9 cellular contexts compared by ENCODE assay signal in genomic region chr11:60634151-60634550, GRCh38.
A peak's percentile ranks its signal among the peaks of the same experiment; 100 is the strongest.
DNase-seq lines count a peak whose midpoint lies in the region; ATAC-seq, FAIRE-seq and TF ChIP-seq lines count a peak whose summit lies in the region.
"Had no signal": no experiment of that assay in that cellular context is flagged by ENCODE, and none has a peak within 500 bp of the region (broad histone marks: within the 10 kb centered on the region; RNA-seq: fewer than 3 reads in every experiment).

No MANE protein-coding gene starts in this region.

- 0% methylated on average over 2 of the region's 2 CpGs for WGBS in K562 (ENCODE audit: insufficient coverage, low coverage, missing lambda C conversion rate)
- WGBS in ovary, 3 donors: 19 to 25% (median 25%) methylated on average over 2 of the region's 2 CpGs

- BruUV-seq in K562 (replicated peaks; lab: Mats Ljungman, UMichigan): no TSS peak

- TF ChIP-seq CTCF in K562 (IDR thresholded peaks at IDR 0.05 in 2 of 3, conservative IDR thresholded peaks at IDR 0.05 in 1 of 3; ENCODE audit: insufficient read depth in 2 of 3, low read depth in 1 of 3, low read length in 3 of 3) (peak; percentile 54 to 66 (median 59)), ovary (IDR thresholded peaks at IDR 0.05) (no peak)

- H3K27ac ChIP-seq in BLaER1 treated with 17β-estradiol and CSF1 and Interleukin-3, amounts not matched to agents 10 nM and 100 nM: peak overlapping the region in 6 of 11 experiments; percentile 44 to 80 (median 70); a peak in 11 of 22 replicates
- H3K27ac ChIP-seq in K562 (ENCODE audit: extremely low read depth, low read depth, low read length) (no peak overlapping the region), ovary (no peak overlapping the region)

- intact Hi-C loops in K562 (cut with micrococcal nuclease) (no loop called here), ovary (cut with DNase I) (no loop called here)

- no peaks in the 10 kb centered on the region for H3K79me2 ChIP-seq in K562 (ENCODE audit: control insufficient read depth, insufficient read depth, low read length)

- H3K27me3 ChIP-seq in BLaER1 treated with 17β-estradiol and CSF1 and Interleukin-3, amounts not matched to agents 10 nM and 100 nM: 0 out of 22 replicates have a peak, but pooled peaks cover 0 to 3% (median 0%) of the 10 kb centered on the region in 11 experiments
- H3K27me3 ChIP-seq in K562 (ENCODE audit: control insufficient read depth in 2 of 2, insufficient read depth in 2 of 2, low read length in 2 of 2) (no peaks in the 10 kb centered on the region), ovary (no peaks in the 10 kb centered on the region)

- H2AFZ ChIP-seq in K562 (ENCODE audit: low read depth, low read length): no peak overlapping the region

- no peak for TF ChIP-seq EP300 in K562 (IDR thresholded peaks at IDR 0.05; ENCODE audit: low read length)
- no peak for TF ChIP-seq EP300 in ovary (IDR thresholded peaks at IDR 0.05)

- peak overlapping the region in 10 of 11 experiments; percentile 73 to 94 (median 90); a peak in 21 of 22 replicates for H3K4me2 ChIP-seq in BLaER1 treated with 17β-estradiol and CSF1 and Interleukin-3, amounts not matched to agents 10 nM and 100 nM
- no peak overlapping the region for H3K4me2 ChIP-seq in K562 (ENCODE audit: insufficient read depth, low read length)

- no peaks in the 10 kb centered on the region for H4K20me1 ChIP-seq in BLaER1 treated with 17β-estradiol and CSF1 and Interleukin-3, amounts not matched to agents 10 nM and 100 nM
- no peaks in the 10 kb centered on the region for H4K20me1 ChIP-seq in K562 (replicated peaks; ENCODE audit: control insufficient read depth, insufficient read depth, low read length)

- peak overlapping the region in 4 of 11 experiments; percentile 5 to 27 (median 20); a peak in 5 of 22 replicates for H3K9ac ChIP-seq in BLaER1 treated with 17β-estradiol and CSF1 and Interleukin-3, amounts not matched to agents 10 nM and 100 nM
- H3K9ac ChIP-seq in K562 (ENCODE audit: insufficient read depth in 1 of 2, low read depth in 2 of 2, low read length in 2 of 2): no peak overlapping the region

- CTCF ChIA-PET in K562 (lab: Yijun Ruan, JAX; ENCODE audit: low intra/inter-chr PET ratio): interaction anchor here (0.7 kb wide), 1 partner anchor 9 kb away, joined by 3 read pairs; no protein-coding TSS in a partner anchor

- POLR2A ChIA-PET in K562 (lab: Yijun Ruan, JAX): no interaction called here

- DNase-seq in GM19239 (ENCODE audit: insufficient read length, low spot score) (no peak), K562 (ENCODE audit: extremely low read depth in 1 of 4, low spot score in 3 of 4) (peak; percentile 12 to 25 (median 18)), mesenteric fat pad (ENCODE audit: low spot score) (no peak), NCI-H446 treated with DMSO at 0.1 percent for 48 hours (lab: John Stamatoyannopoulos, UW) (no peak), ovary (no peak)
- no peak for DNase-seq in stimulated activated CD4-positive, alpha-beta T cell treated with anti-CD3 and anti-CD28 coated beads, Interleukin-1b, Interleukin-23, amount 100 ng/mL, for 48 hours
- DNase-seq: T-helper 17 cell had no signal

- peaks cover 8 to 27% (median 20%) of the 10 kb centered on the region in 11 experiments; a peak in 20 of 22 replicates for H3K9me3 ChIP-seq in BLaER1 treated with 17β-estradiol and CSF1 and Interleukin-3, amounts not matched to agents 10 nM and 100 nM (replicated peaks in 1 of 11)
- no peaks in the 10 kb centered on the region for H3K9me3 ChIP-seq in K562 (replicated peaks; ENCODE audit: control insufficient read depth, insufficient read depth, low read depth, low read length)
- no peaks in the 10 kb centered on the region for H3K9me3 ChIP-seq in ovary

- in situ Hi-C loops in K562 (cut with MboI): no loop called here

- H3K4me1 ChIP-seq in BLaER1 treated with 17β-estradiol and CSF1 and Interleukin-3, amounts not matched to agents 10 nM and 100 nM: peaks cover 29 to 57% (median 48%) of the 10 kb centered on the region in 10 experiments
- H3K4me1 ChIP-seq in K562 (replicated peaks in 1 of 2; ENCODE audit: control insufficient read depth in 2 of 2, insufficient read depth in 2 of 2, low read length in 2 of 2): no peaks in the 10 kb centered on the region
- H3K4me1 ChIP-seq in ovary (ENCODE audit: insufficient read depth): no peaks in the 10 kb centered on the region

- FAIRE-seq in GM19239 (lab: Jason Lieb, UNC) (peak; percentile 53), K562 (lab: Jason Lieb, UNC) (peak; percentile 72)

- TF ChIP-seq RAD21 in K562 (CRISPR knock-in tag; conservative IDR thresholded peaks at IDR 0.05 in 1 of 2, IDR thresholded peaks at IDR 0.05 in 1 of 2): peak in 1 of 2 experiments; percentile 49; a peak in 2 of 4 replicates

- ATAC-seq in HG03108 (IDR thresholded peaks at IDR 0.05; ENCODE audit: unreplicated experiment) (peak; percentile 16), K562 (peak; percentile 79)

- H3K9me1 ChIP-seq in K562 (ENCODE audit: control insufficient read depth, insufficient read depth, low read length): no peaks in the 10 kb centered on the region

- no peaks in the 10 kb centered on the region for H3K36me3 ChIP-seq in BLaER1 treated with 17β-estradiol and CSF1 and Interleukin-3, amounts not matched to agents 10 nM and 100 nM
- H3K36me3 ChIP-seq in K562 (ENCODE audit: control insufficient read depth, insufficient read depth, low read length) (no peaks in the 10 kb centered on the region), ovary (no peaks in the 10 kb centered on the region)

- TF ChIP-seq POLR2A in K562 (conservative IDR thresholded peaks at IDR 0.05) (no peak), ovary (IDR thresholded peaks at IDR 0.05) (no peak)

- peak overlapping the region in 1 of 10 experiments; percentile 12; a peak in 1 of 20 replicates for H3K4me3 ChIP-seq in BLaER1 treated with 17β-estradiol and CSF1 and Interleukin-3, amounts not matched to agents 10 nM and 100 nM
- H3K4me3 ChIP-seq in K562: no peak overlapping the region
- no peak overlapping the region for H3K4me3 ChIP-seq in ovary

TF ChIP-seq in K562, 482 proteins besides CTCF, POLR2A, EP300 and RAD21:
- TF ChIP-seq KLF6 (CRISPR knock-in tag; IDR thresholded peaks at IDR 0.05; ENCODE audit: borderline replicate concordance) (no peak), ESRRA (IDR thresholded peaks at IDR 0.05; ENCODE audit: borderline replicate concordance, low read depth) (no peak), ZNF764 (CRISPR knock-in tag; IDR thresholded peaks at IDR 0.05; ENCODE audit: low read depth) (no peak), TGIF2 (CRISPR knock-in tag; IDR thresholded peaks at IDR 0.05) (no peak), PHF8 (IDR thresholded peaks at IDR 0.05; ENCODE audit: borderline replicate concordance, low read length) (no peak), RBM15 (IDR thresholded peaks at IDR 0.05; ENCODE audit: insufficient read depth, low read length) (no peak), HMBOX1 (IDR thresholded peaks at IDR 0.05) (no peak), JUND (IDR thresholded peaks at IDR 0.05; ENCODE audit: borderline replicate concordance, low read depth, low read length) (no peak), JUND (tag; IDR thresholded peaks at IDR 0.05; ENCODE audit: borderline replicate concordance, low read depth, low read length) (no peak), SMC3 (conservative IDR thresholded peaks at IDR 0.05; ENCODE audit: insufficient read depth, low read depth, low read length) (0 out of 2 replicates have a peak, but pooled peaks have one; percentile 40), PCBP2 (IDR thresholded peaks at IDR 0.05; ENCODE audit: low read depth, low read length, poor library complexity, severe bottlenecking) (no peak), ZNF384 (IDR thresholded peaks at IDR 0.05; ENCODE audit: low read depth, low read length) (peak; percentile 86)

Comparison
In these comparisons a context has a peak if more than half of its experiments do, and no peak if none do; other contexts are left out.
1. H3K27ac ChIP-seq: peak in BLaER1 treated with 17β-estradiol and CSF1 and Interleukin-3, amounts not matched to agents 10 nM and 100 nM (6 of 11); none in K562 (single experiment) and ovary (0 of 2).
2. DNase-seq: peak in K562 (4 of 4); none in GM19239 (single experiment), mesenteric fat pad (single experiment), NCI-H446 treated with DMSO at 0.1 percent for 48 hours (single experiment), stimulated activated CD4-positive, alpha-beta T cell treated with anti-CD3 and anti-CD28 coated beads, Interleukin-1b, Interleukin-23, amount 100 ng/mL, for 48 hours (single experiment) and ovary (0 of 5).
3. CTCF ChIP-seq: peak in K562 (3 of 3); none in ovary (0 of 3).